8 cellular contexts compared by ENCODE assay signal in the genomic region with DNA sequence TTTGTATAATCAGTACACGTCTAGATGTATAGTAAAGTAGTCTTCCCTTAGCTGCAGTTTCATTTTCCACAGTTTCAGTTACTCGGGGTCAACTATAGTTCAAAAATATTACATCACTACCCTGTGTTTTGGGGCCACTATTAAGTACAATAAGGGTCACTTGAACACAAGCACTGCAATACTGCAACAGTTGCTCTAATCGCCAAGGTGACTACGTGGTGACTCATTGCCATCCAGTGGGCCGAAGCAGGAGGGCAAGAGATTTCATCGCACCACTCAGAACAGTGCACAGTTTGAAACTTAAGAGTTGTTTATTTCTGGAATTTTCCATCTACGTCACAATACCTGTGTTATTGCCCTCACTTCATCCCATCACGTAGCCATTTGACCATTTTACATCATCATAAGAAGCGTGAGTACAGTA. TPM values are rescaled to one million over a fixed set of nuclear protein-coding genes. Genes with fewer than 3 reads are reported as not detected.
DNase-seq lines count a peak whose midpoint lies in the region; ATAC-seq, FAIRE-seq and TF ChIP-seq lines count a peak whose summit lies in the region.

A gene (plus strand): TSS at position 379 of the 424 bp plus-strand sequence. CDS start 18,994 bp downstream, outside the sequence.

- no peak within 1 kb of the TSS; the same call in 1 of the 2 replicates for H3K4me2 ChIP-seq in K562 (ENCODE audit: insufficient read depth, low read length)

- peak; percentile 75 for FAIRE-seq in K562 (lab: Jason Lieb, UNC)

- TF ChIP-seq RAD21 in K562 (CRISPR knock-in tag; conservative IDR thresholded peaks at IDR 0.05 in 1 of 2, IDR thresholded peaks at IDR 0.05 in 1 of 2): peak; percentile 67 to 75

- no peak within 1 kb of the TSS for H3K9ac ChIP-seq in K562 (ENCODE audit: insufficient read depth in 1 of 2, low read depth in 2 of 2, low read length in 2 of 2)

- no peaks in the 10 kb centered on the region for H3K36me3 ChIP-seq in K562 (ENCODE audit: control insufficient read depth, insufficient read depth, low read length)

- BruUV-seq in K562 (replicated peaks; lab: Mats Ljungman, UMichigan): no TSS peak

- H3K4me1 ChIP-seq in K562 (replicated peaks in 1 of 2; ENCODE audit: control insufficient read depth in 2 of 2, insufficient read depth in 2 of 2, low read length in 2 of 2): no peaks in the 10 kb centered on the region

- DNase-seq in DMS79 treated with DMSO at 0.1 percent for 48 hours (lab: John Stamatoyannopoulos, UW) (peak; percentile 7), DMS79 (lab: John Stamatoyannopoulos, UW) (no peak), HCEC 1CT (peak; percentile 87), M059J (ENCODE audit: low read depth) (peak; percentile 95), K562 (ENCODE audit: extremely low read depth in 1 of 4, low spot score in 3 of 4) (peak; percentile 20 to 67 (median 32)), lung microvascular endothelial cell (ENCODE audit: low read depth in 2 of 2) (peak; percentile 96), NCI-H526 treated with DMSO at 0.1 percent for 48 hours (lab: John Stamatoyannopoulos, UW) (no peak)
- DNase-seq in activated CD4-positive, alpha-beta T cell treated with anti-CD3 and anti-CD28 coated beads, Interleukin-2, amount 50 U/mL, for 48 hours: no peak

- no peaks in the 10 kb centered on the region for H3K27me3 ChIP-seq in K562 (ENCODE audit: control insufficient read depth in 2 of 2, insufficient read depth in 2 of 2, low read length in 2 of 2)

- H2AFZ ChIP-seq in K562 (ENCODE audit: low read depth, low read length): peak within 1 kb of the TSS; percentile 17; the same call in 1 of the 2 replicates

- TF ChIP-seq CTCF in K562 (IDR thresholded peaks at IDR 0.05 in 2 of 3, conservative IDR thresholded peaks at IDR 0.05 in 1 of 3; ENCODE audit: insufficient read depth in 2 of 3, low read depth in 1 of 3, low read length in 3 of 3): peak; percentile 37 to 68 (median 52); a peak in 4 of 6 replicates

- intact Hi-C loops in K562 (cut with micrococcal nuclease): loop anchor here (1.0 to 10.0 kb wide), 2 partner anchors 144 to 197 kb away; no protein-coding TSS in a partner anchor

- POLR2A ChIA-PET in K562 (lab: Yijun Ruan, JAX): interaction anchor here (0.8 kb wide), 1 partner anchor 9 kb away, joined by 3 read pairs; no protein-coding TSS in a partner anchor

- H3K79me2 ChIP-seq in K562 (ENCODE audit: control insufficient read depth, insufficient read depth, low read length): no peaks in the 10 kb centered on the region

- peak; percentile 96 for ATAC-seq in K562

- H3K4me3 ChIP-seq in K562: no peak within 1 kb of the TSS

- no peaks in the 10 kb centered on the region for H4K20me1 ChIP-seq in K562 (replicated peaks; ENCODE audit: control insufficient read depth, insufficient read depth, low read length)

- no peak; the same call in 1 of the 2 replicates for TF ChIP-seq EP300 in K562 (IDR thresholded peaks at IDR 0.05; ENCODE audit: low read length)

- no peaks in the 10 kb centered on the region for H3K9me1 ChIP-seq in K562 (ENCODE audit: control insufficient read depth, insufficient read depth, low read length)

- H3K27ac ChIP-seq in K562 (ENCODE audit: extremely low read depth, low read depth, low read length): no peak within 1 kb of the TSS

- TF ChIP-seq POLR2A in K562 (conservative IDR thresholded peaks at IDR 0.05): no peak

- 2% methylated on average over 9 of the region's 9 CpGs for WGBS in K562 (ENCODE audit: insufficient coverage, low coverage, missing lambda C conversion rate)

- CTCF ChIA-PET in K562 (lab: Yijun Ruan, JAX; ENCODE audit: low intra/inter-chr PET ratio): interaction anchor here (0.8 kb wide), 1 partner anchor 144 kb away, joined by 3 read pairs; no protein-coding TSS in a partner anchor

- no peaks in the 10 kb centered on the region for H3K9me3 ChIP-seq in K562 (replicated peaks; ENCODE audit: control insufficient read depth, insufficient read depth, low read depth, low read length)

- in situ Hi-C loops in K562 (cut with MboI): no loop called here

TF ChIP-seq in K562, 482 proteins besides CTCF, POLR2A, EP300 and RAD21 (continues in another document):
- TF ChIP-seq CEBPB (tag; IDR thresholded peaks at IDR 0.05) (peak; percentile 85), JUN (IDR thresholded peaks at IDR 0.05; ENCODE audit: borderline replicate concordance, low read depth, low read length) (peak; percentile 74; the same call in 1 of the 2 replicates), JUN (CRISPR knock-in tag; IDR thresholded peaks at IDR 0.05; ENCODE audit: borderline replicate concordance) (no peak), HNRNPLL (IDR thresholded peaks at IDR 0.05; ENCODE audit: low read depth, low read length, poor library complexity, severe bottlenecking) (peak; percentile 66), CEBPG (CRISPR knock-in tag; IDR thresholded peaks at IDR 0.05) (0 out of 2 replicates have a peak, but pooled peaks have one; percentile 37), CEBPG (tag; conservative IDR thresholded peaks at IDR 0.05 in 1 of 2, IDR thresholded peaks at IDR 0.05 in 1 of 2) (peak; percentile 68 to 93), NFIX (CRISPR knock-in tag; IDR thresholded peaks at IDR 0.05; ENCODE audit: low read depth) (no peak), ATF7 (IDR thresholded peaks at IDR 0.05) (peak; percentile 38; the same call in 1 of the 2 replicates), ZKSCAN8 (CRISPR knock-in tag; IDR thresholded peaks at IDR 0.05) (no peak), ATF1 (CRISPR knock-in tag; IDR thresholded peaks at IDR 0.05) (no peak), ATF1 (tag; IDR thresholded peaks at IDR 0.05) (peak; percentile 60), SOX6 (IDR thresholded peaks at IDR 0.05) (peak; percentile 72), RFX1 (IDR thresholded peaks at IDR 0.05) (peak; percentile 45), NCOA6 (IDR thresholded peaks at IDR 0.05) (no peak), NR2C2 (CRISPR knock-in tag; IDR thresholded peaks at IDR 0.05) (no peak), NR2C2 (tag; IDR thresholded peaks at IDR 0.05) (peak; percentile 55; the same call in 1 of the 2 replicates)
- TF ChIP-seq, protein P1, sequence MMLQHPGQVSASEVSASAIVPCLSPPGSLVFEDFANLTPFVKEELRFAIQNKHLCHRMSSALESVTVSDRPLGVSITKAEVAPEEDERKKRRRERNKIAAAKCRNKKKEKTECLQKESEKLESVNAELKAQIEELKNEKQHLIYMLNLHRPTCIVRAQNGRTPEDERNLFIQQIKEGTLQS (IDR thresholded peaks at IDR 0.05): peak; percentile 90
- TF ChIP-seq, protein P1 (CRISPR knock-in tag; conservative IDR thresholded peaks at IDR 0.05): no peak
- TF ChIP-seq, protein P2, sequence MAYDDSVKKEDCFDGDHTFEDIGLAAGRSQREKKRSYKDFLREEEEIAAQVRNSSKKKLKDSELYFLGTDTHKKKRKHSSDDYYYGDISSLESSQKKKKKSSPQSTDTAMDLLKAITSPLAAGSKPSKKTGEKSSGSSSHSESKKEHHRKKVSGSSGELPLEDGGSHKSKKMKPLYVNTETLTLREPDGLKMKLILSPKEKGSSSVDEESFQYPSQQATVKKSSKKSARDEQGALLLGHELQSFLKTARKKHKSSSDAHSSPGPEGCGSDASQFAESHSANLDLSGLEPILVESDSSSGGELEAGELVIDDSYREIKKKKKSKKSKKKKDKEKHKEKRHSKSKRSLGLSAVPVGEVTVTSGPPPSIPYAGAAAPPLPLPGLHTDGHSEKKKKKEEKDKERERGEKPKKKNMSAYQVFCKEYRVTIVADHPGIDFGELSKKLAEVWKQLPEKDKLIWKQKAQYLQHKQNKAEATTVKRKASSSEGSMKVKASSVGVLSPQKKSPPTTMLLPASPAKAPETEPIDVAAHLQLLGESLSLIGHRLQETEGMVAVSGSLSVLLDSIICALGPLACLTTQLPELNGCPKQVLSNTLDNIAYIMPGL (CRISPR knock-in tag; IDR thresholded peaks at IDR 0.05): no peak
- TF ChIP-seq, protein P3, sequence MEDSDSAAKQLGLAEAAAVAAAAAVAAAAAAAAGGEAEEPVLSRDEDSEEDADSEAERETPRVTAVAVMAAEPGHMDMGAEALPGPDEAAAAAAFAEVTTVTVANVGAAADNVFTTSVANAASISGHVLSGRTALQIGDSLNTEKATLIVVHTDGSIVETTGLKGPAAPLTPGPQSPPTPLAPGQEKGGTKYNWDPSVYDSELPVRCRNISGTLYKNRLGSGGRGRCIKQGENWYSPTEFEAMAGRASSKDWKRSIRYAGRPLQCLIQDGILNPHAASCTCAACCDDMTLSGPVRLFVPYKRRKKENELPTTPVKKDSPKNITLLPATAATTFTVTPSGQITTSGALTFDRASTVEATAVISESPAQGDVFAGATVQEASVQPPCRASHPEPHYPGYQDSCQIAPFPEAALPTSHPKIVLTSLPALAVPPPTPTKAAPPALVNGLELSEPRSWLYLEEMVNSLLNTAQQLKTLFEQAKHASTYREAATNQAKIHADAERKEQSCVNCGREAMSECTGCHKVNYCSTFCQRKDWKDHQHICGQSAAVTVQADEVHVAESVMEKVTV (CRISPR knock-in tag; IDR thresholded peaks at IDR 0.05): peak; percentile 49; the same call in 1 of the 2 replicates

RNA-seq across cellular contexts. Expression of the gene that starts here (rescaled TPM):
- total RNA-seq in M059J (2014; rRNA removed; shearing (Covaris generic)): 0.37 TPM in 1 of 2 replicates, not detected in the other
- not detected in 2 replicates for total RNA-seq in K562 (2011; cell fraction: chromatin; rRNA removed; ENCODE audit: low replicate concordance)
- total RNA-seq in K562 (2011; cell fraction: nucleolus; rRNA removed): not detected in 2 replicates
- total RNA-seq in K562 (2011; cell fraction: nucleoplasm; rRNA removed): not detected in 2 replicates
- total RNA-seq in K562 (2014; rRNA removed) (not detected in 2 replicates), K562 (2014; rRNA removed; fragmentation: Illumina TruSeq; extraction: Trizol) (0.10 TPM in 1 of 2 replicates, not detected in the other), K562 (2015; rRNA removed; fragmentation: Illumina TruSeq; extraction: Trizol) (not detected in 2 replicates), K562 (2021) (0.09 and 0.20 TPM in 2 replicates), lung microvascular endothelial cell (under 0.01 TPM in 2 replicates)
- polyA plus RNA-seq in K562 (2011; rRNA removed) (0.07 TPM in 1 of 2 replicates, not detected in the other), K562 (2014; fragmentation: Illumina TruSeq; extraction: Trizol) (not detected in 2 replicates), K562 (2014; fragmentation: Nextera tagmentation; extraction: Ambion mirVana) (under 1 TPM; 0.06 to 0.14 TPM), K562 (2014; rRNA removed) (0.20 TPM in 1 of 2 replicates, not detected in the other)
- polyA plus RNA-seq in K562 (2011; cell fraction: cytosol; rRNA removed): not detected in 2 replicates
- not detected in 2 replicates for polyA plus RNA-seq in K562 (2011; cell fraction: nucleus; rRNA removed)
- polyA plus RNA-seq in K562 (2012): not detected in 2 replicates
- not detected in 2 replicates for polyA minus RNA-seq in K562 (2011; rRNA and poly(A)+ RNA removed)
- polyA minus RNA-seq in K562 (2011; cell fraction: cytosol; rRNA and poly(A)+ RNA removed): not detected in 2 replicates
- not detected in 2 replicates for polyA minus RNA-seq in K562 (2011; cell fraction: nucleus; rRNA and poly(A)+ RNA removed)

Comparison
In these comparisons a context has a peak if more than half of its experiments do, and no peak if none do; other contexts are left out.
1. DNase-seq: peak in DMS79 treated with DMSO at 0.1 percent for 48 hours (single experiment) and HCEC 1CT (single experiment); none in DMS79 (single experiment), NCI-H526 treated with DMSO at 0.1 percent for 48 hours (single experiment) and activated CD4-positive, alpha-beta T cell treated with anti-CD3 and anti-CD28 coated beads, Interleukin-2, amount 50 U/mL, for 48 hours (0 of 2).
2. Peak in DNase-seq in M059J; RNA of the gene not detected or under 1 TPM.
3. Peak in DNase-seq and ATAC-seq in K562; RNA of the gene not detected or under 1 TPM.
4. Peak in DNase-seq in lung microvascular endothelial cell; RNA of the gene not detected or under 1 TPM.